ENCODE assay signal across 1 cellular context in the genomic region with DNA sequence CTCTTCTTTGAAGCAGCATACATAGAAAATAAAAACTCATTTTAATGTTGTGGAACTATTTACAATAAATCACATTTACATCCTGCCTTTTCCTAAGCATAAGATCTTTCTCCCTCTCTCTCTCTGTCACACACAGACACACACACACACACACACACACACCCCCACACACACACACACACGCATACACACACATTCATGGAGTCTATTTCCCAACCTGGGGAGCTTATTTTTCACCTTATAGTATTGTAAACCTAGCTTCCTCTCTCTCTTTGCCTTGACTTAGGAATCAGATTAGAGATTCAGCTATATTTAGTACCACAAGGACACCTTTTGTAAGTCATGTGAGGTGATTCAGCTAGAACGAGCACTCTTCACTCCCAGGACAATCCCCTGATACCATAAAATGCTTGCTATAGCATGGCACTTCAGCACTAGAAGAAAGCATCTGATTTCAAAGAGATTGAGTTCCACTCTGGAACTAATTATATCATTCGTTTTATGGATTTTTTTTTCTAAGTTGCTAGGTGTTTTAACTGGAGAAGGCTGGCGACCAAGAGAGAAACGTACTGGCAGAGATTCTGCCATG.
TF ChIP-seq lines count a peak whose summit lies in the region.

No MANE protein-coding gene starts in this region.

TF ChIP-seq in WTC11, 78 proteins besides CTCF, POLR2A, EP300 and RAD21 (continued from another document):
- TF ChIP-seq, protein P1, sequence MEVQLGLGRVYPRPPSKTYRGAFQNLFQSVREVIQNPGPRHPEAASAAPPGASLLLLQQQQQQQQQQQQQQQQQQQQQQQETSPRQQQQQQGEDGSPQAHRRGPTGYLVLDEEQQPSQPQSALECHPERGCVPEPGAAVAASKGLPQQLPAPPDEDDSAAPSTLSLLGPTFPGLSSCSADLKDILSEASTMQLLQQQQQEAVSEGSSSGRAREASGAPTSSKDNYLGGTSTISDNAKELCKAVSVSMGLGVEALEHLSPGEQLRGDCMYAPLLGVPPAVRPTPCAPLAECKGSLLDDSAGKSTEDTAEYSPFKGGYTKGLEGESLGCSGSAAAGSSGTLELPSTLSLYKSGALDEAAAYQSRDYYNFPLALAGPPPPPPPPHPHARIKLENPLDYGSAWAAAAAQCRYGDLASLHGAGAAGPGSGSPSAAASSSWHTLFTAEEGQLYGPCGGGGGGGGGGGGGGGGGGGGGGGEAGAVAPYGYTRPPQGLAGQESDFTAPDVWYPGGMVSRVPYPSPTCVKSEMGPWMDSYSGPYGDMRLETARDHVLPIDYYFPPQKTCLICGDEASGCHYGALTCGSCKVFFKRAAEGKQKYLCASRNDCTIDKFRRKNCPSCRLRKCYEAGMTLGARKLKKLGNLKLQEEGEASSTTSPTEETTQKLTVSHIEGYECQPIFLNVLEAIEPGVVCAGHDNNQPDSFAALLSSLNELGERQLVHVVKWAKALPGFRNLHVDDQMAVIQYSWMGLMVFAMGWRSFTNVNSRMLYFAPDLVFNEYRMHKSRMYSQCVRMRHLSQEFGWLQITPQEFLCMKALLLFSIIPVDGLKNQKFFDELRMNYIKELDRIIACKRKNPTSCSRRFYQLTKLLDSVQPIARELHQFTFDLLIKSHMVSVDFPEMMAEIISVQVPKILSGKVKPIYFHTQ (CRISPR knock-in tag; IDR thresholded peaks at IDR 0.05): no peak
- no peak for TF ChIP-seq SMAD4 (CRISPR knock-in tag; IDR thresholded peaks at IDR 0.05)
- TF ChIP-seq, protein P2, sequence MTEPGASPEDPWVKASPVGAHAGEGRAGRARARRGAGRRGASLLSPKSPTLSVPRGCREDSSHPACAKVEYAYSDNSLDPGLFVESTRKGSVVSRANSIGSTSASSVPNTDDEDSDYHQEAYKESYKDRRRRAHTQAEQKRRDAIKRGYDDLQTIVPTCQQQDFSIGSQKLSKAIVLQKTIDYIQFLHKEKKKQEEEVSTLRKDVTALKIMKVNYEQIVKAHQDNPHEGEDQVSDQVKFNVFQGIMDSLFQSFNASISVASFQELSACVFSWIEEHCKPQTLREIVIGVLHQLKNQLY (CRISPR knock-in tag; IDR thresholded peaks at IDR 0.05): no peak
